Comparison of ENCODE assay signal across 1 cellular context in the genomic region with DNA sequence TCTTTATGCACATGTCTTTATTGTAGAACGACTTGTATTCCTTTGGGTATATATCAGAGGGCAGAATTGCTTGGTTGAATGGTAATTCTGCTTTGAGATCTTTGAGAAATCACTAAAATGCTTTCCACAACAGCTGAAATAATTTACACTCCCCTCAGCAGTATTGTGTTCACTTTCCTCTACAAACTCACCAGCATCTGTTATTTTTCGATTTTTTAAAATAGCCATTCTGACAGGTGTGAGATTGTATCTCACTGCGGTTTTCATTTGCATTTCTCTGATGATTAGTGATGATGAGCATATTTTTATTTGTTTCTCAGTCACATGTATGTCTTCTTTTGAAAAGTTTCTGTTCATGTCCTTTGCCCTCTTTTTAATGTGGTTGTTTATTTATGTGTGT.
TF ChIP-seq lines count a peak whose summit lies in the region.

No MANE protein-coding gene starts in this region.

TF ChIP-seq in GM12878, 131 proteins besides CTCF, POLR2A, EP300 and RAD21 (continued from another document):
- peak; percentile 6; the same call in 1 of the 2 replicates for TF ChIP-seq PKNOX1 (IDR thresholded peaks at IDR 0.05)
TF ChIP-seq in GM12878: peak in this region for 1.
